Comparison of ENCODE assay signal across 10 cellular contexts in genomic region chr12:122872815-122873361, GRCh38. TPM values are rescaled to one million over a fixed set of nuclear protein-coding genes. Genes with fewer than 3 reads are reported as not detected.
DNase-seq lines count a peak whose midpoint lies in the region; ATAC-seq and TF ChIP-seq lines count a peak whose summit lies in the region.
"Had no signal": no experiment of that assay in that cellular context is flagged by ENCODE, and none has a peak within 500 bp of the region (broad histone marks: within the 10 kb centered on the region; RNA-seq: fewer than 3 reads in every experiment).

No MANE protein-coding gene starts in this region.

- H3K4me1 ChIP-seq in colonic mucosa, result peaks cover 45% of the 10 kb centered on the region

- ATAC-seq in stimulated activated naive CD8-positive, alpha-beta T cell treated with anti-CD3 and anti-CD28 coated beads, Interleukin-15, Interleukin-2, amounts not matched to agents 100 U/mL and 50 U/mL, for 24 hours, result no peak
- no peak for ATAC-seq in naive thymus-derived CD8-positive, alpha-beta T cell
- no peak for ATAC-seq in HG03354 (IDR thresholded peaks at IDR 0.05; ENCODE audit: poor library complexity, severe bottlenecking, unreplicated experiment)
- ATAC-seq in HG03095 (IDR thresholded peaks at IDR 0.05; ENCODE audit: unreplicated experiment), result no peak

- TF ChIP-seq CTCF in colonic mucosa (IDR thresholded peaks at IDR 0.05), result no peak

- H3K27ac ChIP-seq in colonic mucosa, result peak overlapping the region; percentile 67

- peaks cover 28% of the 10 kb centered on the region for H3K36me3 Mint-ChIP-seq in stimulated activated naive CD8-positive, alpha-beta T cell treated with anti-CD3 and anti-CD28 coated beads, Interleukin-15, Interleukin-2, amounts not matched to agents 100 ng/mL and 50 ng/mL, for 24 hours (ENCODE audit: low read depth)
- peaks cover 0 to 40% (median 9%) of the 10 kb centered on the region in 3 donors for H3K36me3 Mint-ChIP-seq in naive thymus-derived CD8-positive, alpha-beta T cell

- no peaks in the 10 kb centered on the region for H3K9me3 Mint-ChIP-seq in stimulated activated naive CD8-positive, alpha-beta T cell treated with anti-CD3 and anti-CD28 coated beads, Interleukin-15, Interleukin-2, amounts not matched to agents 100 ng/mL and 50 ng/mL, for 24 hours
- H3K9me3 Mint-ChIP-seq in naive thymus-derived CD8-positive, alpha-beta T cell, result no peaks in the 10 kb centered on the region

- intact Hi-C loops in colonic mucosa (cut with DNase I), result no loop called here

- no peak overlapping the region for H3K4me3 Mint-ChIP-seq in stimulated activated naive CD8-positive, alpha-beta T cell treated with anti-CD3 and anti-CD28 coated beads, Interleukin-15, Interleukin-2, amounts not matched to agents 100 ng/mL and 50 ng/mL, for 24 hours
- H3K4me3 Mint-ChIP-seq in naive thymus-derived CD8-positive, alpha-beta T cell, result peak overlapping the region in 9 of 10 donors; percentile 69 to 97 (median 91)

- no peaks in the 10 kb centered on the region for H3K27me3 ChIP-seq in colonic mucosa
- H3K27me3 ChIP-seq: ascending aorta had no signal

- peak overlapping the region; percentile 36 for H3K27ac Mint-ChIP-seq in stimulated activated naive CD8-positive, alpha-beta T cell treated with anti-CD3 and anti-CD28 coated beads, Interleukin-15, Interleukin-2, amounts not matched to agents 100 ng/mL and 50 ng/mL, for 24 hours
- H3K27ac Mint-ChIP-seq in naive thymus-derived CD8-positive, alpha-beta T cell, result peak overlapping the region; percentile 48 to 94 (median 84)

- H3K9me3 ChIP-seq in colonic mucosa, result no peaks in the 10 kb centered on the region
- H3K9me3 ChIP-seq: ascending aorta had no signal

- no peak overlapping the region for H3K4me3 ChIP-seq in colonic mucosa

- peaks cover 16% of the 10 kb centered on the region for H3K27me3 Mint-ChIP-seq in stimulated activated naive CD8-positive, alpha-beta T cell treated with anti-CD3 and anti-CD28 coated beads, Interleukin-15, Interleukin-2, amounts not matched to agents 100 ng/mL and 50 ng/mL, for 24 hours
- H3K27me3 Mint-ChIP-seq in naive thymus-derived CD8-positive, alpha-beta T cell, result no peaks in the 10 kb centered on the region

- no peak for DNase-seq in stimulated activated naive CD8-positive, alpha-beta T cell treated with anti-CD3 and anti-CD28 coated beads, Interleukin-15, Interleukin-2, amounts not matched to agents 100 U/mL and 50 U/mL, for 24 hours
- no peak for DNase-seq in colonic mucosa
- no peak for DNase-seq in naive thymus-derived CD8-positive, alpha-beta T cell
- no peak for DNase-seq in stimulated activated CD4-positive, alpha-beta T cell treated with anti-CD3 and anti-CD28 coated beads, Interleukin-2, amount 100 ng/mL, for 24 hours
- DNase-seq in NCI-H226, result no peak
- DNase-seq: SW 1271 had no signal

- peak overlapping the region; percentile 47 to 94 for H3K9ac ChIP-seq in colonic mucosa (ENCODE audit: low read depth in 2 of 2, low read length in 2 of 2)

- H3K4me1 Mint-ChIP-seq in stimulated activated naive CD8-positive, alpha-beta T cell treated with anti-CD3 and anti-CD28 coated beads, Interleukin-15, Interleukin-2, amounts not matched to agents 100 ng/mL and 50 ng/mL, for 24 hours (ENCODE audit: low read depth), result peaks cover 92% of the 10 kb centered on the region
- H3K4me1 Mint-ChIP-seq in naive thymus-derived CD8-positive, alpha-beta T cell, result peaks cover 34 to 92% (median 76%) of the 10 kb centered on the region in 4 donors

- H3K36me3 ChIP-seq in colonic mucosa, result peaks cover 6% of the 10 kb centered on the region

- POLR2A ChIA-PET in naive thymus-derived CD8-positive, alpha-beta T cell (lab: Charles Lee), result interaction anchor here (1.0 to 3.1 kb wide), 6 partner anchors 8 to 360 kb away, joined by 3 to 27 read pairs (median 7); partner anchors contain the start of genes MPHOSPH9, MTRFR and VPS37B

RNA-seq across cellular contexts. Expression of gene VPS37B, which starts 23.0 kb away (rescaled TPM):
- 10 to 100 TPM; 64.8 to 73.5 TPM for total RNA-seq in colonic mucosa
- 10 to 100 TPM; 36.4 to 37.2 TPM for total RNA-seq in naive thymus-derived CD8-positive, alpha-beta T cell
- 10 to 100 TPM; 15.2 to 19.4 (median 19.3) TPM for polyA plus RNA-seq in naive thymus-derived CD8-positive, alpha-beta T cell

RNA-seq across cellular contexts. Expression of gene HIP1R, which starts 37.6 kb away (rescaled TPM):
- total RNA-seq in colonic mucosa, result 10 to 100 TPM; 42.6 to 74.2 TPM
- total RNA-seq in naive thymus-derived CD8-positive, alpha-beta T cell, result 100 to 1,000 TPM; 142 to 144 TPM
- 10 to 100 TPM in 2 of 3 donors, 1 to 10 TPM in 1; 4.7 to 16.7 (median 12.9) TPM for polyA plus RNA-seq in naive thymus-derived CD8-positive, alpha-beta T cell
